Comparison of ENCODE assay signal across 10 cellular contexts in genomic region chr12:57738142-57738474, GRCh38. TPM values are rescaled to one million over a fixed set of nuclear protein-coding genes. Genes with fewer than 3 reads are reported as not detected.
A peak's percentile ranks its signal among the peaks of the same experiment; 100 is the strongest.
DNase-seq lines count a peak whose midpoint lies in the region; ATAC-seq and TF ChIP-seq lines count a peak whose summit lies in the region.
"Had no signal": no experiment of that assay in that cellular context is flagged by ENCODE, and none has a peak within 500 bp of the region (broad histone marks: within the 10 kb centered on the region; RNA-seq: fewer than 3 reads in every experiment).

No MANE protein-coding gene starts in this region.

- no peaks in the 10 kb centered on the region for H3K36me3 ChIP-seq in IMR-90 (ENCODE audit: control insufficient read depth, insufficient read depth, low read length)
- no peaks in the 10 kb centered on the region for H3K36me3 ChIP-seq in lower lobe of right lung
- no peaks in the 10 kb centered on the region for H3K36me3 ChIP-seq in thoracic aorta

- no peak overlapping the region for H3K14ac ChIP-seq in IMR-90 (replicated peaks; ENCODE audit: low read depth, low read length)

- H3K27ac ChIP-seq in IMR-90 (ENCODE audit: insufficient read depth, low read length) (no peak overlapping the region), dorsolateral prefrontal cortex (peak overlapping the region in 56 of 59 donors; percentile 18 to 94 (median 80)), lower lobe of right lung (no peak overlapping the region), thoracic aorta (no peak overlapping the region)

- TF ChIP-seq POLR2A in IMR-90 (IDR thresholded peaks at IDR 0.05; ENCODE audit: low read depth, low read length): no peak

- no peak overlapping the region for H4K91ac ChIP-seq in IMR-90 (ENCODE audit: insufficient read depth, low read depth, low read length)

- no peak overlapping the region for H2BK15ac ChIP-seq in IMR-90 (ENCODE audit: low read depth, low read length)

- no peak overlapping the region for H2BK20ac ChIP-seq in IMR-90 (ENCODE audit: low read depth, low read length)

- CTCF ChIA-PET in IMR-90 (lab: Yijun Ruan, JAX): no interaction called here

- H2AFZ ChIP-seq in IMR-90 (replicated peaks; ENCODE audit: low read length, poor library complexity): peak overlapping the region; percentile 79

- H3K4me1 ChIP-seq in IMR-90 (ENCODE audit: control insufficient read depth, insufficient read depth, low read length) (0 out of 2 replicates have a peak, but pooled peaks cover 3% of the 10 kb centered on the region), lower lobe of right lung (peaks cover 42% of the 10 kb centered on the region), thoracic aorta (ENCODE audit: control insufficient read depth in 1 of 2, low read depth in 2 of 2) (peaks cover 28 to 34% of the 10 kb centered on the region in 2 donors)

- no peak overlapping the region for H3K4ac ChIP-seq in IMR-90 (ENCODE audit: low read depth, low read length)

- peaks cover 2% of the 10 kb centered on the region; the same call in 1 of the 2 replicates for H3K9me3 ChIP-seq in IMR-90 (ENCODE audit: control insufficient read depth, insufficient read depth, low read length)
- H3K9me3 ChIP-seq in lower lobe of right lung: no peaks in the 10 kb centered on the region
- no peaks in the 10 kb centered on the region for H3K9me3 ChIP-seq in thoracic aorta
- H3K9me3 ChIP-seq: mucosa of descending colon had no signal

- no TSS peak for BruUV-seq in IMR-90 (replicated peaks; lab: Mats Ljungman, UMichigan)

- ATAC-seq in IMR-90 (ENCODE audit: low read depth) (no peak), lower lobe of right lung (no peak), thoracic aorta (ENCODE audit: insufficient number of reproducible peaks, low FRiP score, low read depth) (no peak)
- ATAC-seq: activated CD8-positive, alpha-beta T cell treated with anti-CD3 and anti-CD28 coated beads for 36 hours; mucosa of descending colon had no signal

- H2BK5ac ChIP-seq in IMR-90 (ENCODE audit: low read depth, low read length, poor library complexity, severe bottlenecking): no peak overlapping the region

- H3K27ac Mint-ChIP-seq in CD14-positive monocyte: no peak overlapping the region
- H3K27ac Mint-ChIP-seq: activated CD8-positive, alpha-beta T cell treated with anti-CD3 and anti-CD28 coated beads for 36 hours; activated naive CD4-positive, alpha-beta T cell treated with anti-CD3 and anti-CD28 coated beads, Interleukin-2, amount 10 ng/mL, durations not matched to agents 7 days and 5 days had no signal

- POLR2A ChIA-PET in IMR-90 (lab: Charles Lee; ENCODE audit: unreplicated experiment): no interaction called here

- dilution Hi-C loops in IMR-90 (cut with HindIII; ENCODE audit: low sequenced_read_pairs, unreplicated experiment): no loop called here

- no peak overlapping the region for H4K8ac ChIP-seq in IMR-90 (ENCODE audit: low read depth in 2 of 2, low read length in 2 of 2)

- no peak overlapping the region for H3K23ac ChIP-seq in IMR-90 (ENCODE audit: low read depth, low read length)

- in situ Hi-C loops in IMR-90 (cut with MboI; ENCODE audit: low sequenced_read_pairs): loop anchor here (10.0 kb wide), 1 partner anchor 153 kb away; no protein-coding TSS in a partner anchor

- DNase-seq in IMR-90 (no peak), dorsolateral prefrontal cortex (no peak), lower lobe of right lung (no peak), thoracic aorta (ENCODE audit: low spot score) (no peak), CD14-positive monocyte (ENCODE audit: low spot score) (no peak), epidermal melanocyte (ENCODE audit: insufficient read length, low spot score) (no peak)
- no peak for DNase-seq in activated CD8-positive, alpha-beta memory T cell treated with anti-CD3 and anti-CD28 coated beads for 24 hours
- DNase-seq: activated CD8-positive, alpha-beta T cell treated with anti-CD3 and anti-CD28 coated beads for 36 hours; activated naive CD4-positive, alpha-beta T cell treated with anti-CD3 and anti-CD28 coated beads, Interleukin-2, amount 10 ng/mL, durations not matched to agents 7 days and 5 days had no signal

- H2AK9ac ChIP-seq in IMR-90 (replicated peaks; ENCODE audit: low read depth, low read length, poor library complexity): no peak overlapping the region

- no peak overlapping the region for H3K18ac ChIP-seq in IMR-90 (ENCODE audit: low read depth, low read length)

- TF ChIP-seq CTCF in IMR-90 (conservative IDR thresholded peaks at IDR 0.05; ENCODE audit: low read depth, low read length): no peak
- no peak for TF ChIP-seq CTCF in dorsolateral prefrontal cortex (IDR thresholded peaks at IDR 0.05 in 54 of 56, conservative IDR thresholded peaks at IDR 0.05 in 2 of 56; ENCODE audit: low read depth in 1 of 56, partially characterized antibody in 56 of 56)
- TF ChIP-seq CTCF in lower lobe of right lung (IDR thresholded peaks at IDR 0.05): no peak
- TF ChIP-seq CTCF in thoracic aorta (IDR thresholded peaks at IDR 0.05): no peak
- TF ChIP-seq CTCF in CD14-positive monocyte (IDR thresholded peaks at IDR 0.05): no peak

- H4K5ac ChIP-seq in IMR-90 (ENCODE audit: low read depth, low read length): no peak overlapping the region

- peaks cover 26 to 31% of the 10 kb centered on the region in 2 donors for H3K36me3 Mint-ChIP-seq in CD14-positive monocyte

- no peaks in the 10 kb centered on the region for H3K9me3 Mint-ChIP-seq in CD14-positive monocyte
- H3K9me3 Mint-ChIP-seq: activated CD8-positive, alpha-beta T cell treated with anti-CD3 and anti-CD28 coated beads for 36 hours; activated naive CD4-positive, alpha-beta T cell treated with anti-CD3 and anti-CD28 coated beads, Interleukin-2, amount 10 ng/mL, durations not matched to agents 7 days and 5 days had no signal

- H3K9me1 ChIP-seq in IMR-90 (ENCODE audit: insufficient read depth, low read length): no peaks in the 10 kb centered on the region

- no peaks in the 10 kb centered on the region for H3K27me3 Mint-ChIP-seq in CD14-positive monocyte (ENCODE audit: low read depth in 3 of 3)
- H3K27me3 Mint-ChIP-seq: activated CD8-positive, alpha-beta T cell treated with anti-CD3 and anti-CD28 coated beads for 36 hours; activated naive CD4-positive, alpha-beta T cell treated with anti-CD3 and anti-CD28 coated beads, Interleukin-2, amount 10 ng/mL, durations not matched to agents 7 days and 5 days had no signal

- 0 out of 2 replicates have a peak, but pooled peaks cover 5% of the 10 kb centered on the region for H4K20me1 ChIP-seq in IMR-90 (ENCODE audit: insufficient read depth, low read length)

- no peak for TF ChIP-seq RAD21 in IMR-90 (IDR thresholded peaks at IDR 0.05; ENCODE audit: low read length)

- peaks cover 34% of the 10 kb centered on the region for H3K4me1 Mint-ChIP-seq in CD14-positive monocyte

- H3K4me2 ChIP-seq in IMR-90 (ENCODE audit: low read depth, low read length): peak overlapping the region; percentile 73

- intact Hi-C loops in IMR-90 (cut with micrococcal nuclease) (loop anchor here (5.0 kb wide), 1 partner anchor 156 kb away; no protein-coding TSS in a partner anchor), dorsolateral prefrontal cortex (cut with DNase I) (loop anchor here in 1 of 2 donors (10.0 kb wide), 1 partner anchor 153 kb away; no protein-coding TSS in a partner anchor), lower lobe of right lung (cut with DNase I) (no loop called here), CD14-positive monocyte (cut with micrococcal nuclease) (no loop called here)

- no peaks in the 10 kb centered on the region for H3K79me1 ChIP-seq in IMR-90 (ENCODE audit: low read depth in 1 of 2, low read length in 2 of 2)

- H2AK5ac ChIP-seq in IMR-90 (ENCODE audit: low read depth, low read length): no peak overlapping the region

- no peak overlapping the region for H3K9ac ChIP-seq in IMR-90 (ENCODE audit: low read depth, low read length)

- no peak overlapping the region for H2BK120ac ChIP-seq in IMR-90 (ENCODE audit: low read depth, low read length)

- peak overlapping the region; percentile 31 for H3K4me3 ChIP-seq in IMR-90 (ENCODE audit: insufficient read depth, low read depth, low read length)
- H3K4me3 ChIP-seq in dorsolateral prefrontal cortex: peak overlapping the region; percentile 40 to 77 (median 64)
- peak overlapping the region; percentile 38 for H3K4me3 ChIP-seq in lower lobe of right lung
- H3K4me3 ChIP-seq in thoracic aorta: peak overlapping the region; percentile 59
- H3K4me3 ChIP-seq: mucosa of descending colon had no signal

- no peak overlapping the region for H3K4me3 Mint-ChIP-seq in CD14-positive monocyte
- H3K4me3 Mint-ChIP-seq: activated CD8-positive, alpha-beta T cell treated with anti-CD3 and anti-CD28 coated beads for 36 hours; activated naive CD4-positive, alpha-beta T cell treated with anti-CD3 and anti-CD28 coated beads, Interleukin-2, amount 10 ng/mL, durations not matched to agents 7 days and 5 days had no signal

- no peak overlapping the region for H3K56ac ChIP-seq in IMR-90 (ENCODE audit: extremely low read depth, insufficient read depth, low read length)

- H3K27me3 ChIP-seq in IMR-90 (ENCODE audit: control insufficient read depth, insufficient read depth, low read length) (peaks cover 86% of the 10 kb centered on the region), dorsolateral prefrontal cortex (peaks cover 0 to 59% (median 10%) of the 10 kb centered on the region in 45 donors), lower lobe of right lung (ENCODE audit: low read depth) (peaks cover 64% of the 10 kb centered on the region), thoracic aorta (replicated peaks; ENCODE audit: insufficient read depth) (peaks cover 21% of the 10 kb centered on the region)

- WGBS in IMR-90 (ENCODE audit: extremely low coverage in 2 of 2, insufficient read length in 1 of 2), 2 experiments: no CpG with 5 or more reads among the region's 36 CpGs

RNA-seq across cellular contexts. Expression of gene AGAP2, which starts 0.4 kb away (rescaled TPM):
- total RNA-seq in IMR-90 (2012; rRNA removed) (0.18 and 0.28 TPM in 2 replicates), dorsolateral prefrontal cortex (100 to 1,000 TPM in 119 of 120 experiments, 10 to 100 TPM in 1; 76.2 to 322 (median 239) TPM), lower lobe of right lung (5.7 TPM), thoracic aorta (1 to 10 TPM; 1.2 to 3.5 TPM)
- polyA plus RNA-seq in IMR-90 (2012; rRNA removed) (0.03 and 0.07 TPM in 2 replicates), CD14-positive monocyte (under 1 TPM; 0.20 to 0.65 TPM)
- polyA plus RNA-seq in IMR-90 (2012; cell fraction: cytosol; rRNA removed): 0.09 and 0.10 TPM in 2 replicates
- polyA plus RNA-seq in IMR-90 (2012; cell fraction: nucleus; rRNA removed; ENCODE audit: low replicate concordance): 0.55 and 0.88 TPM in 2 replicates

RNA-seq across cellular contexts. Expression of gene TSPAN31, which starts 6.7 kb away (rescaled TPM):
- total RNA-seq in IMR-90 (2012; rRNA removed) (51.1 and 71.2 TPM in 2 replicates), dorsolateral prefrontal cortex (10 to 100 TPM; 21.6 to 47.8 (median 33.9) TPM), lower lobe of right lung (41.1 TPM), thoracic aorta (100 to 1,000 TPM in 1 of 2 donors, 10 to 100 TPM in 1; 58.8 to 115 TPM)
- polyA plus RNA-seq in IMR-90 (2012; rRNA removed) (9.9 and 12.3 TPM in 2 replicates), CD14-positive monocyte (10 to 100 TPM; 43.0 to 48.1 TPM)
- 22.4 and 46.8 TPM in 2 replicates for polyA plus RNA-seq in IMR-90 (2012; cell fraction: cytosol; rRNA removed)
- polyA plus RNA-seq in IMR-90 (2012; cell fraction: nucleus; rRNA removed; ENCODE audit: low replicate concordance): 23.3 and 27.2 TPM in 2 replicates

RNA-seq across cellular contexts. Expression of gene CDK4, which starts 14.0 kb away (rescaled TPM):
- 239 and 297 TPM in 2 replicates for total RNA-seq in IMR-90 (2012; rRNA removed)
- 252 and 261 TPM in 2 replicates for polyA plus RNA-seq in IMR-90 (2012; rRNA removed)
- 201 and 295 TPM in 2 replicates for polyA plus RNA-seq in IMR-90 (2012; cell fraction: cytosol; rRNA removed)
- polyA plus RNA-seq in IMR-90 (2012; cell fraction: nucleus; rRNA removed; ENCODE audit: low replicate concordance): 85.8 and 86.8 TPM in 2 replicates
- 10 to 100 TPM; 20.2 to 50.6 (median 29.3) TPM for total RNA-seq in dorsolateral prefrontal cortex
- 68.4 TPM for total RNA-seq in lower lobe of right lung
- 10 to 100 TPM; 52.3 to 72.8 TPM for total RNA-seq in thoracic aorta
- polyA plus RNA-seq in CD14-positive monocyte: 10 to 100 TPM; 27.4 to 38.4 TPM

RNA-seq across cellular contexts. Expression of gene MARCHF9, which starts 16.8 kb away (rescaled TPM):
- 1.1 TPM in 2 replicates for total RNA-seq in IMR-90 (2012; rRNA removed)
- polyA plus RNA-seq in IMR-90 (2012; rRNA removed): 4.7 and 5.4 TPM in 2 replicates
- polyA plus RNA-seq in IMR-90 (2012; cell fraction: cytosol; rRNA removed): 3.6 and 5.6 TPM in 2 replicates
- polyA plus RNA-seq in IMR-90 (2012; cell fraction: nucleus; rRNA removed; ENCODE audit: low replicate concordance): 8.1 and 11.9 TPM in 2 replicates
- total RNA-seq in dorsolateral prefrontal cortex: 10 to 100 TPM; 11.5 to 26.2 (median 18.3) TPM
- total RNA-seq in lower lobe of right lung: 20.0 TPM
- total RNA-seq in thoracic aorta: 10 to 100 TPM in 1 of 2 donors, 1 to 10 TPM in 1; 8.8 to 11.2 TPM
- polyA plus RNA-seq in CD14-positive monocyte: under 1 TPM; 0.14 to 0.23 TPM

RNA-seq across cellular contexts. Expression of gene CYP27B1, which starts 28.8 kb away (rescaled TPM):
- total RNA-seq in IMR-90 (2012; rRNA removed): 0.36 and 0.56 TPM in 2 replicates
- 0.80 and 1.3 TPM in 2 replicates for polyA plus RNA-seq in IMR-90 (2012; rRNA removed)
- polyA plus RNA-seq in IMR-90 (2012; cell fraction: cytosol; rRNA removed): 0.38 and 0.49 TPM in 2 replicates
- 10.4 and 13.8 TPM in 2 replicates for polyA plus RNA-seq in IMR-90 (2012; cell fraction: nucleus; rRNA removed; ENCODE audit: low replicate concordance)
- total RNA-seq in dorsolateral prefrontal cortex: 1 to 10 TPM in 25 of 120 experiments, under 1 TPM in 60, not detected in 35; 0.18 to 5.3 (median 0.63) TPM
- total RNA-seq in lower lobe of right lung: 1.1 TPM
- total RNA-seq in thoracic aorta: 1 to 10 TPM in 1 of 2 donors, under 1 TPM in 1; 0.81 to 2.2 TPM
- not detected for polyA plus RNA-seq in CD14-positive monocyte

Comparison
In these comparisons a context has a peak if more than half of its experiments do, and no peak if none do; other contexts are left out.
1. H3K27ac ChIP-seq: peak in dorsolateral prefrontal cortex (56 of 59); none in IMR-90 (single experiment), lower lobe of right lung (single experiment) and thoracic aorta (0 of 2).
2. RNA of gene AGAP2, which starts 0.4 kb away (total RNA-seq): 76.2 to 322 TPM in dorsolateral prefrontal cortex; 5.7 TPM in lower lobe of right lung (single experiment), 1.2 to 3.5 TPM in thoracic aorta and 0.18 to 0.28 TPM in IMR-90; every median in the first group is over 10 times any median in the second.
3. Peak in every context shown above with its lines, with median percentiles within 50 percentile points of each other: H3K4me3 ChIP-seq.